In genomic region chr10:75464478-75465090, GRCh38 we compare ENCODE assay signal across 1 cellular context.
TF ChIP-seq lines count a peak whose summit lies in the region.

No MANE protein-coding gene starts in this region.

TF ChIP-seq in H1, 55 proteins besides CTCF, POLR2A, EP300 and RAD21:
- no peak for TF ChIP-seq CHD7 (IDR thresholded peaks at IDR 0.05; ENCODE audit: insufficient replicate concordance, low read length)
- TF ChIP-seq CREB1 (IDR thresholded peaks at IDR 0.05), result no peak
- TF ChIP-seq KDM4A (IDR thresholded peaks at IDR 0.05; ENCODE audit: low read depth, low read length, severe bottlenecking), result no peak
- no peak for TF ChIP-seq POLR2AphosphoS5 (IDR thresholded peaks at IDR 0.05; ENCODE audit: low read depth, low read length)
- TF ChIP-seq HDAC6 (IDR thresholded peaks at IDR 0.05; ENCODE audit: low read depth, low read length), result no peak
- no peak for TF ChIP-seq E2F6 (IDR thresholded peaks at IDR 0.05)
- no peak for TF ChIP-seq MAX (IDR thresholded peaks at IDR 0.05)
- TF ChIP-seq TAF1 (IDR thresholded peaks at IDR 0.05; ENCODE audit: low read depth, low read length), result no peak
- TF ChIP-seq SIN3A (conservative IDR thresholded peaks at IDR 0.05 in 1 of 2, IDR thresholded peaks at IDR 0.05 in 1 of 2; ENCODE audit: low read depth in 1 of 2, low read length in 2 of 2), result no peak
- TF ChIP-seq EGR1 (IDR thresholded peaks at IDR 0.05; ENCODE audit: borderline replicate concordance, low read depth, low read length), result no peak
- no peak for TF ChIP-seq EZH2 (IDR thresholded peaks at IDR 0.05; ENCODE audit: low read depth, low read length, severe bottlenecking)
- no peak for TF ChIP-seq RBBP5 (IDR thresholded peaks at IDR 0.05; ENCODE audit: borderline replicate concordance, low read depth, low read length)
- no peak for TF ChIP-seq FOSL1 (IDR thresholded peaks at IDR 0.05; ENCODE audit: insufficient read depth, low read depth, low read length)
- no peak for TF ChIP-seq SP1 (IDR thresholded peaks at IDR 0.05; ENCODE audit: low read depth, low read length)
- TF ChIP-seq PHF8 (conservative IDR thresholded peaks at IDR 0.05; ENCODE audit: low read depth, low read length), result no peak
- no peak for TF ChIP-seq SRF (IDR thresholded peaks at IDR 0.05; ENCODE audit: low read depth, low read length)
